In genomic region chr14:59306775-59307174, GRCh38 we compare ENCODE assay signal across 13 cellular contexts.
A peak's percentile ranks its signal among the peaks of the same experiment; 100 is the strongest.
DNase-seq lines count a peak whose midpoint lies in the region; ATAC-seq, FAIRE-seq and TF ChIP-seq lines count a peak whose summit lies in the region.
"Had no signal": no experiment of that assay in that cellular context is flagged by ENCODE, and none has a peak within 500 bp of the region (broad histone marks: within the 10 kb centered on the region; RNA-seq: fewer than 3 reads in every experiment).

No MANE protein-coding gene starts in this region.

- no peaks in the 10 kb centered on the region for H4K20me1 ChIP-seq in astrocyte (ENCODE audit: insufficient read depth, low read length)

- peak; percentile 46 for DNase-seq in A172 (ENCODE audit: low spot score)
- peak; percentile 62 for DNase-seq in HFFc6
- DNase-seq in astrocyte (ENCODE audit: low read depth): peak; percentile 80
- DNase-seq in kidney tubule cell (ENCODE audit: low spot score): peak; percentile 82
- no peak for DNase-seq in cerebellar cortex (ENCODE audit: low spot score)
- DNase-seq: body of pancreas, NCI-H1105, NCI-H82, right lobe of liver, T-helper 9 cell had no signal

- peak overlapping the region; percentile 19 for H3K9ac ChIP-seq in astrocyte (ENCODE audit: low read length)

- peak; percentile 62 for FAIRE-seq in astrocyte (lab: Jason Lieb, UNC)

- peak overlapping the region; percentile 75 for H3K27ac ChIP-seq in astrocyte (ENCODE audit: low read depth, low read length)
- H3K27ac ChIP-seq: body of pancreas, right lobe of liver had no signal

- H3K4me1 Mint-ChIP-seq in HFFc6 (ENCODE audit: low read depth) (peaks cover 54% of the 10 kb centered on the region), astrocyte (ENCODE audit: low read depth, unreplicated experiment) (peaks cover 45% of the 10 kb centered on the region)
- H3K4me1 Mint-ChIP-seq in stimulated activated memory B cell treated with anti-CD40 and anti-IgM and Interleukin-4, amounts not matched to agents 10 μg/mL and 1 μg/mL and 100 μg/mL, for 72 hours: peaks cover 45% of the 10 kb centered on the region

- H3K36me3 Mint-ChIP-seq in HFFc6 (ENCODE audit: low read depth): no peaks in the 10 kb centered on the region
- H3K36me3 Mint-ChIP-seq in astrocyte (ENCODE audit: low read depth, unreplicated experiment): no peaks in the 10 kb centered on the region
- H3K36me3 Mint-ChIP-seq in stimulated activated memory B cell treated with anti-CD40 and anti-IgM and Interleukin-4, amounts not matched to agents 10 μg/mL and 1 μg/mL and 100 μg/mL, for 72 hours: peaks cover 6% of the 10 kb centered on the region

- H3K27ac Mint-ChIP-seq in HFFc6 (peak overlapping the region; percentile 73), astrocyte (ENCODE audit: unreplicated experiment) (peak overlapping the region; percentile 79)
- H3K27ac Mint-ChIP-seq in stimulated activated memory B cell treated with anti-CD40 and anti-IgM and Interleukin-4, amounts not matched to agents 10 μg/mL and 1 μg/mL and 100 μg/mL, for 72 hours: no peak overlapping the region

- H3K79me2 ChIP-seq in astrocyte (ENCODE audit: insufficient read depth, low read length): peaks cover 5% of the 10 kb centered on the region

- H3K27me3 Mint-ChIP-seq in HFFc6 (ENCODE audit: insufficient read depth) (no peaks in the 10 kb centered on the region; the same call in 1 of the 2 replicates), astrocyte (ENCODE audit: low read depth, unreplicated experiment) (no peaks in the 10 kb centered on the region)
- no peaks in the 10 kb centered on the region for H3K27me3 Mint-ChIP-seq in stimulated activated memory B cell treated with anti-CD40 and anti-IgM and Interleukin-4, amounts not matched to agents 10 μg/mL and 1 μg/mL and 100 μg/mL, for 72 hours

- no peak overlapping the region for H2AFZ ChIP-seq in astrocyte (ENCODE audit: low read depth, low read length)

- H3K36me3 ChIP-seq in astrocyte (ENCODE audit: insufficient read depth, low read length): no peaks in the 10 kb centered on the region
- H3K36me3 ChIP-seq: right lobe of liver had no signal

- no peaks in the 10 kb centered on the region for H3K27me3 ChIP-seq in astrocyte (ENCODE audit: insufficient read depth, low read length)
- H3K27me3 ChIP-seq: body of pancreas, right lobe of liver had no signal

- peak overlapping the region; percentile 59 for H3K4me2 ChIP-seq in astrocyte (ENCODE audit: low read length)

- H3K4me1 ChIP-seq in astrocyte (ENCODE audit: insufficient read depth, low read length): peaks cover 32% of the 10 kb centered on the region
- H3K4me1 ChIP-seq: body of pancreas had no signal

- ATAC-seq in GM19452 (IDR thresholded peaks at IDR 0.05; ENCODE audit: unreplicated experiment) (no peak), GM21367 (IDR thresholded peaks at IDR 0.05; ENCODE audit: unreplicated experiment) (no peak)
- no peak for ATAC-seq in stimulated activated memory B cell treated with anti-CD40 and anti-IgM and Interleukin-4, amounts not matched to agents 10 μg/mL and 1 μg/mL and 100 μg/mL, for 72 hours
- ATAC-seq: body of pancreas had no signal

- no peak for TF ChIP-seq CTCF in HFFc6 (IDR thresholded peaks at IDR 0.05)
- TF ChIP-seq CTCF in astrocyte (IDR thresholded peaks at IDR 0.05; ENCODE audit: insufficient read depth, low read depth, low read length): no peak

- no peaks in the 10 kb centered on the region for H3K9me3 Mint-ChIP-seq in HFFc6
- no peaks in the 10 kb centered on the region for H3K9me3 Mint-ChIP-seq in astrocyte (ENCODE audit: unreplicated experiment)
- H3K9me3 Mint-ChIP-seq in stimulated activated memory B cell treated with anti-CD40 and anti-IgM and Interleukin-4, amounts not matched to agents 10 μg/mL and 1 μg/mL and 100 μg/mL, for 72 hours: no peaks in the 10 kb centered on the region

- H3K9me3 ChIP-seq in astrocyte (ENCODE audit: insufficient read depth, low read depth, low read length): no peaks in the 10 kb centered on the region
- H3K9me3 ChIP-seq: body of pancreas, right lobe of liver had no signal

- peak overlapping the region; percentile 6 for H3K4me3 ChIP-seq in astrocyte (ENCODE audit: insufficient read depth, low read depth, low read length)
- H3K4me3 ChIP-seq: body of pancreas, right lobe of liver had no signal

- H3K4me3 Mint-ChIP-seq in HFFc6 (peak overlapping the region; percentile 32), astrocyte (ENCODE audit: unreplicated experiment) (no peak overlapping the region)
- H3K4me3 Mint-ChIP-seq in stimulated activated memory B cell treated with anti-CD40 and anti-IgM and Interleukin-4, amounts not matched to agents 10 μg/mL and 1 μg/mL and 100 μg/mL, for 72 hours: no peak overlapping the region
